Comparison of ENCODE assay signal across 1 cellular context in the genomic region with DNA sequence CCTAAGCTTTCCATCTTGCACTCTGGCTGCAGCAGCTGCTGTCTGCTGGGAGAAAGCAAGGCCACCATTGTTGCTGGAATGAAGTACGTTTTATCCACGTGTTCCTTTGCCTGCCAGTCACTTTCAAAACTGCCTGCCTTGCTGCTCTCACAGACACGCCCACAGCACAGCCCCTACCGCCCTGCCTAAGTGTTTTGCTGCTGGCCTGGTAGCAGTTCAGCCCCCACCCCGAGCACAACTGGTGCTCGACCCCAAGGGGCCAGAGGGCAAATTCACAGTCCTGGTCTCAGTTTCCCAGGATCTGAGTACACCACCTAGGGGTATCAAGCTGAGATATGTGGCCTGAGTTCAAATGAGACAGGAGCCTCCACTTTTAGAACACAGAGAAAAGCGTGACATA.
TF ChIP-seq lines count a peak whose summit lies in the region.

No MANE protein-coding gene starts in this region.

TF ChIP-seq in IMR-90, 13 proteins besides CTCF, POLR2A, EP300 and RAD21 (continued from another document):
- no peak for TF ChIP-seq MXI1 (IDR thresholded peaks at IDR 0.05; ENCODE audit: borderline replicate concordance, low read depth, low read length)
- TF ChIP-seq MAZ (IDR thresholded peaks at IDR 0.05; ENCODE audit: borderline replicate concordance, low read depth, low read length), result no peak
- TF ChIP-seq USF2 (IDR thresholded peaks at IDR 0.05; ENCODE audit: low read depth, low read length), result no peak
- no peak for TF ChIP-seq NFE2L2 (IDR thresholded peaks at IDR 0.05; ENCODE audit: low read depth, low read length)
TF ChIP-seq in IMR-90: peak in this region for 0.
